ENCODE assay signal across 6 cellular contexts in genomic region chr21:10426812-10427211, GRCh38.
A peak's percentile ranks its signal among the peaks of the same experiment; 100 is the strongest.
DNase-seq lines count a peak whose midpoint lies in the region; FAIRE-seq and TF ChIP-seq lines count a peak whose summit lies in the region.
"Not testable (repeated sequence)": the region's sequence is repeated elsewhere in the genome, so short reads cannot be mapped to it uniquely, and the experiment has no call there.

No MANE protein-coding gene starts in this region.

- not testable (repeated sequence) for H3K4me1 ChIP-seq in Karpas-422 (ENCODE audit: low read length); esophagus muscularis mucosa; neuronal stem cell (ENCODE audit: control insufficient read depth in 2 of 2, insufficient read depth in 1 of 2, low read depth in 1 of 2, low read length in 2 of 2); vagina

- not testable (repeated sequence) for H2BK12ac ChIP-seq in neuronal stem cell (ENCODE audit: low read length)

- H2AFZ ChIP-seq in Karpas-422 (ENCODE audit: low read length); neuronal stem cell (ENCODE audit: low read length): not testable (repeated sequence)

- 40% methylated on average over 2 of the region's 2 CpGs for WGBS in esophagus muscularis mucosa
- no CpG with 5 or more reads among the region's 2 CpGs for WGBS in neuronal stem cell (ENCODE audit: extremely low coverage in 2 of 2, insufficient read length in 2 of 2, insufficient replicate concordance in 1 of 2), 2 donors

- not testable (repeated sequence) for H3K27ac ChIP-seq in Karpas-422 (ENCODE audit: low read length); esophagus muscularis mucosa (replicated peaks in 1 of 4); neuronal stem cell (replicated peaks; ENCODE audit: low read length); vagina

- intact Hi-C loops in esophagus muscularis mucosa (cut with DNase I); vagina (cut with DNase I): not testable (repeated sequence)

- not testable (repeated sequence) for H3K4me3 ChIP-seq in Karpas-422 (ENCODE audit: low read length); esophagus muscularis mucosa; vagina
- peak overlapping the region in 1 of 2 donors; percentile 21 for H3K4me3 ChIP-seq in neuronal stem cell (ENCODE audit: low read length in 2 of 2)

- not testable (repeated sequence) for H3K9ac ChIP-seq in Karpas-422 (ENCODE audit: low read length)
- H3K9ac ChIP-seq in neuronal stem cell (ENCODE audit: low read depth, low read length, poor library complexity): peak overlapping the region; percentile 45

- not testable (repeated sequence) for H3K18ac ChIP-seq in neuronal stem cell (ENCODE audit: low read length)

- not testable (repeated sequence) for H2BK120ac ChIP-seq in neuronal stem cell (ENCODE audit: low read depth, low read length)

- not testable (repeated sequence) for H2BK5ac ChIP-seq in neuronal stem cell (ENCODE audit: low read length)

- H3K27me3 ChIP-seq in Karpas-422 (ENCODE audit: low read length); esophagus muscularis mucosa; neuronal stem cell (ENCODE audit: control insufficient read depth in 3 of 3, insufficient read depth in 3 of 3, low read depth in 1 of 3, low read length in 3 of 3); vagina: not testable (repeated sequence)

- H3K79me1 ChIP-seq in neuronal stem cell (ENCODE audit: low read depth, low read length): not testable (repeated sequence)

- FAIRE-seq in HTR-8/SVneo (lab: Jason Lieb, UNC): peak; percentile 9

- not testable (repeated sequence) for TF ChIP-seq POLR2A in esophagus muscularis mucosa (IDR thresholded peaks at IDR 0.05; ENCODE audit: low read depth); vagina (IDR thresholded peaks at IDR 0.05)

- H3K9me2 ChIP-seq in Karpas-422 (replicated peaks; ENCODE audit: insufficient read depth, low read length): not testable (repeated sequence)

- H4K8ac ChIP-seq in neuronal stem cell (ENCODE audit: low read depth, low read length): peak overlapping the region; percentile 4

- peaks cover 60% of the 10 kb centered on the region for H3K9me3 ChIP-seq in Karpas-422 (ENCODE audit: low read length)
- peaks cover 0 to 13% (median 5%) of the 10 kb centered on the region in 4 donors for H3K9me3 ChIP-seq in esophagus muscularis mucosa
- H3K9me3 ChIP-seq in neuronal stem cell (replicated peaks in 1 of 2; ENCODE audit: control insufficient read depth in 2 of 2, insufficient read depth in 1 of 2, low read depth in 1 of 2, low read length in 2 of 2): peaks cover 0 to 28% of the 10 kb centered on the region in 2 donors
- H3K9me3 ChIP-seq in vagina: not testable (repeated sequence)

- H3K79me2 ChIP-seq in Karpas-422 (ENCODE audit: low read length): not testable (repeated sequence)

- not testable (repeated sequence) for H3K14ac ChIP-seq in neuronal stem cell (ENCODE audit: low read length)

- not testable (repeated sequence) for H2AK5ac ChIP-seq in neuronal stem cell (ENCODE audit: low read depth, low read length)

- not testable (repeated sequence) for H4K91ac ChIP-seq in neuronal stem cell (ENCODE audit: low read depth, low read length, poor library complexity)

- H2BK15ac ChIP-seq in neuronal stem cell (ENCODE audit: low read length): not testable (repeated sequence)

- not testable (repeated sequence) for TF ChIP-seq CTCF in esophagus muscularis mucosa (IDR thresholded peaks at IDR 0.05); vagina (IDR thresholded peaks at IDR 0.05)

- not testable (repeated sequence) for H3K4me2 ChIP-seq in Karpas-422 (ENCODE audit: low read depth, low read length, poor library complexity, severe bottlenecking); neuronal stem cell (ENCODE audit: insufficient read depth, low read length, poor library complexity, severe bottlenecking)

- H4K20me1 ChIP-seq in Karpas-422 (ENCODE audit: insufficient read depth, low read depth, low read length): not testable (repeated sequence)

- H3K4ac ChIP-seq in neuronal stem cell (ENCODE audit: low read length): not testable (repeated sequence)

- TF ChIP-seq EP300 in esophagus muscularis mucosa (IDR thresholded peaks at IDR 0.05): not testable (repeated sequence)

- H3K23ac ChIP-seq in neuronal stem cell (ENCODE audit: low read depth, low read length, poor library complexity): not testable (repeated sequence)

- DNase-seq in HTR-8/SVneo (ENCODE audit: insufficient read length, low spot score); neuronal stem cell (ENCODE audit: low spot score): not testable (repeated sequence)
- DNase-seq in Karpas-422: peak; percentile 39
- peak; percentile 52 for DNase-seq in ecto neural progenitor cell (ENCODE audit: low spot score)
- peak; percentile 94 for DNase-seq in esophagus muscularis mucosa (ENCODE audit: extremely low spot score)
- DNase-seq in vagina (ENCODE audit: extremely low spot score in 2 of 2): peak; percentile 95 to 99

- not testable (repeated sequence) for H3K36me3 ChIP-seq in Karpas-422 (ENCODE audit: insufficient read depth, low read length); esophagus muscularis mucosa; neuronal stem cell (replicated peaks in 1 of 2; ENCODE audit: control insufficient read depth in 2 of 2, insufficient read depth in 2 of 2, low read length in 2 of 2); vagina
